ENCODE assay signal across 1 cellular context in genomic region chr20:33211817-33212424, GRCh38.
TF ChIP-seq lines count a peak whose summit lies in the region.

No MANE protein-coding gene starts in this region.

TF ChIP-seq in IMR-90, 13 proteins besides CTCF, POLR2A, EP300 and RAD21 (continued from another document):
- TF ChIP-seq ELK1 (IDR thresholded peaks at IDR 0.05; ENCODE audit: borderline replicate concordance, low read depth, low read length) (no peak), BHLHE40 (IDR thresholded peaks at IDR 0.05; ENCODE audit: low read depth, low read length) (no peak), USF2 (IDR thresholded peaks at IDR 0.05; ENCODE audit: low read depth, low read length) (no peak), NFE2L2 (IDR thresholded peaks at IDR 0.05; ENCODE audit: low read depth, low read length) (no peak), SMC3 (IDR thresholded peaks at IDR 0.05; ENCODE audit: low read depth, low read length) (no peak)
